Comparison of ENCODE assay signal across 24 cellular contexts in the genomic region with DNA sequence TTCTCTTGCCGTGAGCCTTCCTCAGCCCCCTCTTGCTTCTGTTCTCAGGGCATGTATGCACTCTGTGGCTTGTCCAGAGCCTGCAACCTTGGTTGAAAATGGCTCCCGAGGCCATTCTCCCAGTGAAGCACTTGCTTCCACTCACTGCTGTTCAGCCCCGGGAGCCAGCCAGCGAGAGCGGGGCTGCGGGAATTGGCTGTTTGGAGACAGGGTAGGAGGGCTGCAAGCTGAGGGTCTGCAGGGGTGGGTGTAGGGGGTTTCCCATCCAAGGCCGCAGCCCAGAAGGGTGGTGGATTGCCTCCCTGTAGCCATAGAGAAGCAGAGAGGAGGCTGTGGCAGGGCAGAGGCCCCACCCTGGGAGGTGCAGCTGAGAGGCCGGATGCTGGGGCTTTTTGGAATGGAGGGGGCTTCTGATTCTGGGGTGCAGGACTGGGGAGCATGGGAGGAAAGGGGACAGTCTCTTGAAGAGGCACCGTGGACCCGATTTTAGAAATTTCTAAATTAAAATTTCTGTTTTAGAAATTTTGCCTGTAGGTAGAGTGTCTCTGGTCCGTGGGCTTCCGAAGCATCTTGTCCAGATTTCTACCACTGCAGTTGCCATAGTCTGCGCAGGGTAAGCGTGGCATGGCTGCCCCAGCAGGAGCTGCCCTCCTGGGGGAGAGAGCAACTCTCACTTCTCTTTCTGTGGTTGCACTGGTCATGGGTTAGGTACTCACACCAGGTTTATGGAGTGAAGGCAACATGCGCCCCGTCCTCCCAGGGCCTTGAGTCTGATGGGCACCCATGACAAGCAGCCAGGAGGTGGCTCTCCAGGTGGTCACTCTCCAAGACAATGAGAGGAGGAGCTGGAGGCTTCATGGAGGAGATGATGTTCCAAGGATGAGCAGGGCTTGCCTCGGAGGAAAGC.
A peak's percentile ranks its signal among the peaks of the same experiment; 100 is the strongest.
DNase-seq lines count a peak whose midpoint lies in the region; ATAC-seq, FAIRE-seq and TF ChIP-seq lines count a peak whose summit lies in the region.
"Had no signal": no experiment of that assay in that cellular context is flagged by ENCODE, and none has a peak within 500 bp of the region (broad histone marks: within the 10 kb centered on the region; RNA-seq: fewer than 3 reads in every experiment).

No MANE protein-coding gene starts in this region.

- H3K36me3 Mint-ChIP-seq in activated B cell treated with CpG ODN at 0.5 μM for 24 hours (ENCODE audit: low read depth) = peaks cover 39% of the 10 kb centered on the region

- no peak for FAIRE-seq in HepG2 (lab: Jason Lieb, UNC)
- FAIRE-seq: GM12892 had no signal

- H3K4me1 ChIP-seq in HepG2 (ENCODE audit: insufficient read depth, low read length) (peaks cover 40% of the 10 kb centered on the region), right lobe of liver (peaks cover 0 to 22% (median 10%) of the 10 kb centered on the region in 4 donors), mesenchymal stem cell (ENCODE audit: control insufficient read depth, insufficient read depth, low read depth, low read length) (peaks cover 6% of the 10 kb centered on the region), mesendoderm (ENCODE audit: control insufficient read depth, low read depth, low read length) (no peaks in the 10 kb centered on the region)
- H3K4me1 ChIP-seq: BE2C, breast epithelium had no signal

- DNase-seq in HepG2 (ENCODE audit: low spot score) (no peak), right lobe of liver (no peak), activated B cell treated with CpG ODN at 0.5 μM for 24 hours (no peak), mesenchymal stem cell (no peak), NCI-H446 (lab: John Stamatoyannopoulos, UW) (no peak), mesendoderm (no peak), middle frontal gyrus (ENCODE audit: extremely low spot score, low spot score) (no peak)
- DNase-seq: activated naive CD4-positive, alpha-beta T cell treated with anti-CD3 and anti-CD28 coated beads for 36 hours; activated T-cell treated with anti-CD3 and anti-CD28 coated beads, Interleukin-2, amount 50 U/mL, for 4 hours; amniotic stem cell; BE2C; COR-L47; effector memory CD4-positive, alpha-beta T cell; foreskin keratinocyte; immature natural killer cell; mucosa of descending colon; NCI-H1417; NCI-H2081 treated with DMSO at 0.1 percent for 48 hours; NCI-H345; transverse colon had no signal

- H3K36me3 ChIP-seq in HepG2 (replicated peaks in 1 of 2; ENCODE audit: control insufficient read depth in 1 of 2, insufficient read depth in 2 of 2, low read length in 2 of 2) (peaks cover 1 to 3% of the 10 kb centered on the region in 2 experiments; a peak in 3 of 5 replicates), right lobe of liver (no peaks in the 10 kb centered on the region), mesenchymal stem cell (ENCODE audit: control insufficient read depth in 1 of 2, insufficient read depth in 2 of 2, low read depth in 1 of 2, low read length in 2 of 2) (peaks cover 0 to 7% of the 10 kb centered on the region in 2 experiments), mesendoderm (ENCODE audit: control insufficient read depth, insufficient read depth, low read length) (no peaks in the 10 kb centered on the region)
- H3K36me3 ChIP-seq: BE2C, breast epithelium, transverse colon had no signal

- no peaks in the 10 kb centered on the region for H3K27me3 Mint-ChIP-seq in activated B cell treated with CpG ODN at 0.5 μM for 24 hours

- H4K5ac ChIP-seq in mesendoderm (ENCODE audit: low read length) = no peak overlapping the region

- H3K23ac ChIP-seq in mesenchymal stem cell (ENCODE audit: low read length in 2 of 2) = no peak overlapping the region
- H3K23ac ChIP-seq in mesendoderm (ENCODE audit: low read length) = no peak overlapping the region

- H3K4me1 Mint-ChIP-seq in activated B cell treated with CpG ODN at 0.5 μM for 24 hours = peaks cover 44% of the 10 kb centered on the region
- H3K4me1 Mint-ChIP-seq: neural crest cell had no signal

- H2BK120ac ChIP-seq in mesenchymal stem cell (ENCODE audit: low read depth, low read length) (no peak overlapping the region), mesendoderm (ENCODE audit: low read depth, low read length) (no peak overlapping the region)

- no peaks in the 10 kb centered on the region for H3K9me3 Mint-ChIP-seq in activated B cell treated with CpG ODN at 0.5 μM for 24 hours
- H3K9me3 Mint-ChIP-seq: activated T-cell treated with anti-CD3 and anti-CD28 coated beads, Interleukin-2, amount 50 U/mL, for 4 hours; immature natural killer cell; neural crest cell had no signal

- TF ChIP-seq RAD21 in HepG2 (CRISPR knock-in tag; IDR thresholded peaks at IDR 0.05) = no peak

- H3K9ac ChIP-seq in HepG2 (ENCODE audit: insufficient read depth, low read depth, low read length) (no peak overlapping the region), mesenchymal stem cell (ENCODE audit: low read length) (no peak overlapping the region), mesendoderm (ENCODE audit: low read length) (no peak overlapping the region)

- intact Hi-C loops in HepG2 (cut with micrococcal nuclease; ENCODE audit: unreplicated experiment) = no loop called here
- intact Hi-C loops in right lobe of liver (cut with DNase I) = no loop called here
- intact Hi-C loops in activated B cell treated with CpG ODN at 0.5 μM for 24 hours (cut with micrococcal nuclease) = no loop called here

- no peaks in the 10 kb centered on the region for H4K20me1 ChIP-seq in HepG2 (ENCODE audit: insufficient read depth, low read length)

- TF ChIP-seq POLR2A in HepG2 (IDR thresholded peaks at IDR 0.05; ENCODE audit: insufficient read depth in 1 of 2, low read depth in 2 of 2, low read length in 2 of 2) (no peak), right lobe of liver (IDR thresholded peaks at IDR 0.05) (no peak)

- H3K27me3 ChIP-seq in HepG2 (ENCODE audit: control insufficient read depth in 1 of 2, insufficient read depth in 2 of 2, low read length in 2 of 2) = no peaks in the 10 kb centered on the region
- no peaks in the 10 kb centered on the region for H3K27me3 ChIP-seq in right lobe of liver
- no peaks in the 10 kb centered on the region for H3K27me3 ChIP-seq in mesenchymal stem cell (ENCODE audit: control insufficient read depth in 1 of 2, insufficient read depth in 1 of 2, low read length in 2 of 2)
- H3K27me3 ChIP-seq in mesendoderm (ENCODE audit: insufficient read depth, low read length, poor library complexity) = no peaks in the 10 kb centered on the region
- H3K27me3 ChIP-seq: BE2C, breast epithelium, foreskin keratinocyte, transverse colon had no signal

- H3K9me3 ChIP-seq in HepG2 (ENCODE audit: low read length) (no peaks in the 10 kb centered on the region), right lobe of liver (no peaks in the 10 kb centered on the region), mesenchymal stem cell (ENCODE audit: control insufficient read depth, low read length) (no peaks in the 10 kb centered on the region)
- H3K9me3 ChIP-seq: BE2C, breast epithelium, mucosa of descending colon, transverse colon had no signal

- no peak overlapping the region for H2BK12ac ChIP-seq in mesenchymal stem cell (ENCODE audit: low read length in 2 of 2)

- no peak overlapping the region for H3K4me3 ChIP-seq in HepG2 (replicated peaks in 1 of 3; ENCODE audit: insufficient read depth in 1 of 3, low read depth in 2 of 3, low read length in 3 of 3)
- H3K4me3 ChIP-seq in right lobe of liver = no peak overlapping the region
- no peak overlapping the region for H3K4me3 ChIP-seq in mesenchymal stem cell (ENCODE audit: insufficient read depth in 1 of 2, low read depth in 1 of 2, low read length in 2 of 2)
- no peak overlapping the region for H3K4me3 ChIP-seq in mesendoderm (ENCODE audit: low read length)
- H3K4me3 ChIP-seq: breast epithelium, mucosa of descending colon, transverse colon had no signal

- CTCF ChIA-PET in HepG2 (lab: Yijun Ruan, JAX; ENCODE audit: low intra/inter-chr PET ratio, low total read pairs) (no interaction called here), activated B cell treated with CpG ODN at 0.5 μM for 24 hours (lab: Charles Lee) (interaction anchor here (1.4 kb wide), 1 partner anchor 104 kb away, joined by 4 read pairs; no protein-coding TSS in a partner anchor)

- no peak overlapping the region for H3K4ac ChIP-seq in mesenchymal stem cell (ENCODE audit: low read depth in 1 of 2, low read length in 2 of 2)
- no peak overlapping the region for H3K4ac ChIP-seq in mesendoderm (ENCODE audit: low read depth, low read length)

- WGBS in HepG2 (ENCODE audit: low lambda C conversion rate) = 97% methylated on average over 15 of the region's 17 CpGs
- whole genome bisulfite sequencing in right lobe of liver (ENCODE audit: insufficient coverage, low coverage, low lambda C conversion rate, missing lambda C conversion rate) = 98% methylated on average over 5 of the region's 17 CpGs
- 98% methylated on average over 17 of the region's 17 CpGs for WGBS in mesenchymal stem cell
- no CpG with 5 or more reads among the region's 17 CpGs for WGBS in mesendoderm (ENCODE audit: extremely low coverage, insufficient coverage, low lambda C conversion rate)

- H4K91ac ChIP-seq in mesenchymal stem cell (ENCODE audit: low read length) = peak overlapping the region; percentile 21

- H3K27ac ChIP-seq in HepG2 (ENCODE audit: extremely low read length, insufficient read depth, low read length) (peak overlapping the region; percentile 8), right lobe of liver (peak overlapping the region in 1 of 3 donors; percentile 85), mesenchymal stem cell (ENCODE audit: low read length, poor library complexity, severe bottlenecking) (no peak overlapping the region), mesendoderm (ENCODE audit: low read depth, low read length) (no peak overlapping the region)
- H3K27ac ChIP-seq: breast epithelium, foreskin keratinocyte, transverse colon had no signal

- H3K79me2 ChIP-seq in HepG2 (ENCODE audit: insufficient read depth, low read length) (peaks cover 9% of the 10 kb centered on the region), mesendoderm (ENCODE audit: control insufficient read depth, insufficient read depth, low read length) (no peaks in the 10 kb centered on the region)

- H3K18ac ChIP-seq in mesenchymal stem cell (ENCODE audit: low read depth in 1 of 2, low read length in 2 of 2) (no peak overlapping the region), mesendoderm (ENCODE audit: low read length) (no peak overlapping the region)

- ATAC-seq in HepG2 (no peak), right lobe of liver (no peak), activated B cell treated with CpG ODN at 0.5 μM for 24 hours (ENCODE audit: low read depth) (peak; percentile 96), GM19395 (IDR thresholded peaks at IDR 0.05; ENCODE audit: unreplicated experiment) (no peak)
- ATAC-seq: activated T-cell treated with anti-CD3 and anti-CD28 coated beads, Interleukin-2, amount 50 U/mL, for 4 hours; foreskin keratinocyte; mucosa of descending colon had no signal

- H2BK15ac ChIP-seq in mesenchymal stem cell (ENCODE audit: low read depth, poor library complexity, severe bottlenecking) (no peak overlapping the region), mesendoderm (replicated peaks; ENCODE audit: low read depth) (no peak overlapping the region)

- BruUV-seq in HepG2 (replicated peaks; lab: Mats Ljungman, UMichigan) = no TSS peak

- H3K4me3 Mint-ChIP-seq in activated B cell treated with CpG ODN at 0.5 μM for 24 hours = peak overlapping the region; percentile 38
- H3K4me3 Mint-ChIP-seq: activated naive CD4-positive, alpha-beta T cell treated with anti-CD3 and anti-CD28 coated beads for 36 hours; activated T-cell treated with anti-CD3 and anti-CD28 coated beads, Interleukin-2, amount 50 U/mL, for 4 hours; immature natural killer cell; neural crest cell had no signal

- H2BK5ac ChIP-seq in mesenchymal stem cell (ENCODE audit: low read depth, low read length, poor library complexity, severe bottlenecking) (no peak overlapping the region), mesendoderm (ENCODE audit: low read length) (no peak overlapping the region)

- H3K79me1 ChIP-seq in mesenchymal stem cell (replicated peaks; ENCODE audit: low read length, poor library complexity, severe bottlenecking) (peaks cover 43% of the 10 kb centered on the region), mesendoderm (ENCODE audit: low read length) (peaks cover 4% of the 10 kb centered on the region)

- TF ChIP-seq CTCF in HepG2 (CRISPR knock-in tag; IDR thresholded peaks at IDR 0.05) (no peak), right lobe of liver (IDR thresholded peaks at IDR 0.05) (no peak), activated B cell treated with CpG ODN at 0.5 μM for 24 hours (IDR thresholded peaks at IDR 0.05) (no peak)

- H2AFZ ChIP-seq in HepG2 (ENCODE audit: low read length) (no peak overlapping the region), mesenchymal stem cell (ENCODE audit: low read depth, low read length) (no peak overlapping the region)

- no peak overlapping the region for H4K8ac ChIP-seq in mesenchymal stem cell (ENCODE audit: low read length)
- H4K8ac ChIP-seq in mesendoderm (ENCODE audit: low read depth, low read length) = no peak overlapping the region

- no peak overlapping the region for H3K56ac ChIP-seq in mesendoderm (ENCODE audit: low read length)

- H2AK5ac ChIP-seq in mesenchymal stem cell (ENCODE audit: low read length, severe bottlenecking) (no peak overlapping the region), mesendoderm (ENCODE audit: low read length) (no peak overlapping the region)

- H3K27ac Mint-ChIP-seq in activated B cell treated with CpG ODN at 0.5 μM for 24 hours = peak overlapping the region; percentile 19
- H3K27ac Mint-ChIP-seq: activated naive CD4-positive, alpha-beta T cell treated with anti-CD3 and anti-CD28 coated beads for 36 hours had no signal

- in situ Hi-C loops in HepG2 (cut with HindIII; ENCODE audit: extremely low pct_ligation_motif_present, low pct_unique_long_range_greater_than_20kb) = no loop called here

- TF ChIP-seq EP300 in HepG2 (IDR thresholded peaks at IDR 0.05; ENCODE audit: low read depth in 2 of 2, low read length in 2 of 2) (no peak), HepG2 (CRISPR knock-in tag; IDR thresholded peaks at IDR 0.05; ENCODE audit: borderline replicate concordance) (no peak)

- no peak overlapping the region for H3K14ac ChIP-seq in mesenchymal stem cell (ENCODE audit: low read length in 2 of 2)

- POLR2A ChIA-PET in HepG2 (lab: Yijun Ruan, JAX) (interaction anchor here (2.1 kb wide), 1 partner anchor 100 kb away, joined by 8 read pairs; a partner anchor contains a TSS), activated B cell treated with CpG ODN at 0.5 μM for 24 hours (lab: Charles Lee) (interaction anchor here (1.7 kb wide), 1 partner anchor 100 kb away, joined by 6 read pairs; a partner anchor contains a TSS)

- H3K4me2 ChIP-seq in HepG2 (ENCODE audit: low read depth, low read length) (peak overlapping the region; percentile 66; the same call in 1 of the 2 replicates), mesenchymal stem cell (ENCODE audit: low read length, poor library complexity, severe bottlenecking) (no peak overlapping the region), mesendoderm (ENCODE audit: low read length) (no peak overlapping the region)
